ENCODE assay signal across 8 cellular contexts in genomic region chr5:58886315-58887207, GRCh38.
DNase-seq lines count a peak whose midpoint lies in the region; ATAC-seq, FAIRE-seq and TF ChIP-seq lines count a peak whose summit lies in the region.

No MANE protein-coding gene starts in this region.

- intact Hi-C loops in head of caudate nucleus (cut with DNase I): loop anchor here (5.0 kb wide), 1 partner anchor 121 kb away; no protein-coding TSS in a partner anchor

- DNase-seq in GM03348 (ENCODE audit: low spot score) (peak; percentile 83), KG1 (lab: John Stamatoyannopoulos, UW) (peak; percentile 46), SJSA1 (ENCODE audit: low read depth in 1 of 2, low spot score in 2 of 2) (peak; percentile 47 to 51), head of caudate nucleus (peak in 41 of 42 donors; percentile 21 to 82 (median 68)), progenitor cell of endocrine pancreas (ENCODE audit: low spot score, unreplicated experiment) (peak; percentile 39), urothelium cell line (ENCODE audit: low spot score) (peak; percentile 76)
- peak; percentile 3 to 42 (median 18) for DNase-seq in activated naive CD4-positive, alpha-beta T cell (lab: John Stamatoyannopoulos, UW)

- H3K27me3 ChIP-seq in SJSA1 (replicated peaks): no peaks in the 10 kb centered on the region; the same call in 1 of the 2 replicates

- no peaks in the 10 kb centered on the region for H3K9me3 ChIP-seq in SJSA1 (replicated peaks)

- H3K27ac ChIP-seq in SJSA1: no peak overlapping the region

- H3K9me3 Mint-ChIP-seq in progenitor cell of endocrine pancreas (ENCODE audit: low read depth): peaks cover 7% of the 10 kb centered on the region

- no peak overlapping the region for H3K4me3 ChIP-seq in SJSA1

- H3K36me3 Mint-ChIP-seq in progenitor cell of endocrine pancreas (ENCODE audit: insufficient read depth): peaks cover 2% of the 10 kb centered on the region

- peaks cover 10% of the 10 kb centered on the region for H3K4me1 ChIP-seq in SJSA1 (replicated peaks)

- peak; percentile 75 for ATAC-seq in GM21737 (IDR thresholded peaks at IDR 0.05; ENCODE audit: unreplicated experiment)

- peaks cover 4% of the 10 kb centered on the region for H3K4me1 Mint-ChIP-seq in progenitor cell of endocrine pancreas (ENCODE audit: low read depth)

- H3K27me3 Mint-ChIP-seq in progenitor cell of endocrine pancreas: peaks cover 20% of the 10 kb centered on the region

- no peak overlapping the region for H3K27ac Mint-ChIP-seq in progenitor cell of endocrine pancreas

- no peak overlapping the region for H3K4me3 Mint-ChIP-seq in progenitor cell of endocrine pancreas (ENCODE audit: low read depth)

- FAIRE-seq in urothelium cell line (lab: Jason Lieb, UNC): peak; percentile 30

- TF ChIP-seq CTCF in progenitor cell of endocrine pancreas (IDR thresholded peaks at IDR 0.05; ENCODE audit: unreplicated experiment): peak; percentile 94

- no peaks in the 10 kb centered on the region for H3K36me3 ChIP-seq in SJSA1

Comparison
In these comparisons a context has a peak if more than half of its experiments do, and no peak if none do; other contexts are left out.
1. DNase-seq: peak in every context shown above with its lines; median percentile 83 in GM03348; 76 in urothelium cell line; 68 in head of caudate nucleus; 49 in SJSA1; 46 in KG1; 39 in progenitor cell of endocrine pancreas; 18 in activated naive CD4-positive, alpha-beta T cell.